Comparison of ENCODE assay signal across 16 cellular contexts in genomic region chr16:3161235-3162018, GRCh38. TPM values are rescaled to one million over a fixed set of nuclear protein-coding genes. Genes with fewer than 3 reads are reported as not detected.
A peak's percentile ranks its signal among the peaks of the same experiment; 100 is the strongest.
DNase-seq lines count a peak whose midpoint lies in the region; ATAC-seq, FAIRE-seq and TF ChIP-seq lines count a peak whose summit lies in the region.
"Had no signal": no experiment of that assay in that cellular context is flagged by ENCODE, and none has a peak within 500 bp of the region (broad histone marks: within the 10 kb centered on the region; RNA-seq: fewer than 3 reads in every experiment).

No MANE protein-coding gene starts in this region.

- no peaks in the 10 kb centered on the region for H3K9me3 ChIP-seq in K562 (replicated peaks; ENCODE audit: control insufficient read depth, insufficient read depth, low read depth, low read length)

- BruUV-seq in K562 (replicated peaks; lab: Mats Ljungman, UMichigan): no TSS peak

- H3K4me3 Mint-ChIP-seq in activated naive CD8-positive, alpha-beta T cell treated with anti-CD3 and anti-CD28 coated beads, Interleukin-2, amount 10 ng/mL, durations not matched to agents 7 days and 5 days: peak overlapping the region; percentile 48
- H3K4me3 Mint-ChIP-seq in activated naive CD8-positive, alpha-beta T cell treated with anti-CD3 and anti-CD28 coated beads for 36 hours: no peak overlapping the region
- H3K4me3 Mint-ChIP-seq: memory B cell had no signal

- intact Hi-C loops in K562 (cut with micrococcal nuclease): no loop called here

- no peak for TF ChIP-seq CTCF in K562 (IDR thresholded peaks at IDR 0.05 in 2 of 3, conservative IDR thresholded peaks at IDR 0.05 in 1 of 3; ENCODE audit: insufficient read depth in 2 of 3, low read depth in 1 of 3, low read length in 3 of 3)

- H3K9me1 ChIP-seq in K562 (ENCODE audit: control insufficient read depth, insufficient read depth, low read length): no peaks in the 10 kb centered on the region

- H3K27me3 Mint-ChIP-seq in activated naive CD8-positive, alpha-beta T cell treated with anti-CD3 and anti-CD28 coated beads, Interleukin-2, amount 10 ng/mL, durations not matched to agents 7 days and 5 days: peaks cover 11% of the 10 kb centered on the region
- H3K27me3 Mint-ChIP-seq in activated naive CD8-positive, alpha-beta T cell treated with anti-CD3 and anti-CD28 coated beads for 36 hours: peaks cover 17% of the 10 kb centered on the region
- H3K27me3 Mint-ChIP-seq: activated T-helper 17 cell treated with anti-CD3 and anti-CD28 coated beads, Interleukin-2, amount 50 U/mL, for 72 hours had no signal

- H3K36me3 ChIP-seq in K562 (ENCODE audit: control insufficient read depth, insufficient read depth, low read length): no peaks in the 10 kb centered on the region
- H3K36me3 ChIP-seq: WERI-Rb-1 had no signal

- no peak overlapping the region for H3K27ac ChIP-seq in K562 (ENCODE audit: extremely low read depth, low read depth, low read length)
- H3K27ac ChIP-seq: WERI-Rb-1 had no signal

- peaks cover 24 to 57% of the 10 kb centered on the region in 2 experiments; a peak in 4 of 5 replicates for H3K4me1 ChIP-seq in K562 (replicated peaks in 1 of 2; ENCODE audit: control insufficient read depth in 2 of 2, insufficient read depth in 2 of 2, low read length in 2 of 2)

- POLR2A ChIA-PET in activated naive CD8-positive, alpha-beta T cell treated with anti-CD3 and anti-CD28 coated beads, Interleukin-2, amount 10 ng/mL, durations not matched to agents 7 days and 5 days (lab: Charles Lee): interaction anchor here (0.7 to 1.4 kb wide), 2 partner anchors 11 to 141 kb away, joined by 3 to 6 read pairs; no protein-coding TSS in a partner anchor
- POLR2A ChIA-PET in K562 (lab: Yijun Ruan, JAX): interaction anchor here (0.6 to 1.4 kb wide), 4 partner anchors 9 to 442 kb away, joined by 3 to 8 read pairs (median 4); no protein-coding TSS in a partner anchor

- 88% methylated on average over 36 of the region's 36 CpGs for WGBS in K562 (ENCODE audit: insufficient coverage, low coverage, missing lambda C conversion rate)

- no peaks in the 10 kb centered on the region for H3K27me3 ChIP-seq in K562 (ENCODE audit: control insufficient read depth in 2 of 2, insufficient read depth in 2 of 2, low read length in 2 of 2)

- peaks cover 2% of the 10 kb centered on the region for H3K36me3 Mint-ChIP-seq in activated naive CD8-positive, alpha-beta T cell treated with anti-CD3 and anti-CD28 coated beads, Interleukin-2, amount 10 ng/mL, durations not matched to agents 7 days and 5 days
- peaks cover 2% of the 10 kb centered on the region for H3K36me3 Mint-ChIP-seq in activated naive CD8-positive, alpha-beta T cell treated with anti-CD3 and anti-CD28 coated beads for 36 hours
- H3K36me3 Mint-ChIP-seq: memory B cell had no signal

- peaks cover 37% of the 10 kb centered on the region for H3K4me1 Mint-ChIP-seq in activated naive CD8-positive, alpha-beta T cell treated with anti-CD3 and anti-CD28 coated beads, Interleukin-2, amount 10 ng/mL, durations not matched to agents 7 days and 5 days
- H3K4me1 Mint-ChIP-seq in activated naive CD8-positive, alpha-beta T cell treated with anti-CD3 and anti-CD28 coated beads for 36 hours: peaks cover 28% of the 10 kb centered on the region

- H3K4me2 ChIP-seq in K562 (ENCODE audit: insufficient read depth, low read length): no peak overlapping the region

- H3K4me3 ChIP-seq in K562: no peak overlapping the region

- H2AFZ ChIP-seq in K562 (ENCODE audit: low read depth, low read length): no peak overlapping the region

- no peaks in the 10 kb centered on the region for H3K9me3 Mint-ChIP-seq in activated naive CD8-positive, alpha-beta T cell treated with anti-CD3 and anti-CD28 coated beads, Interleukin-2, amount 10 ng/mL, durations not matched to agents 7 days and 5 days
- H3K9me3 Mint-ChIP-seq in activated naive CD8-positive, alpha-beta T cell treated with anti-CD3 and anti-CD28 coated beads for 36 hours: peaks cover 4% of the 10 kb centered on the region
- H3K9me3 Mint-ChIP-seq: memory B cell; stimulated activated naive CD8-positive, alpha-beta T cell treated with anti-CD3 and anti-CD28 coated beads, Interleukin-15, amount 100 ng/mL, for 72 hours had no signal

- no peaks in the 10 kb centered on the region for H4K20me1 ChIP-seq in K562 (replicated peaks; ENCODE audit: control insufficient read depth, insufficient read depth, low read length)

- CTCF ChIA-PET in K562 (lab: Yijun Ruan, JAX; ENCODE audit: low intra/inter-chr PET ratio): no interaction called here

- DNase-seq in activated naive CD8-positive, alpha-beta T cell treated with anti-CD3 and anti-CD28 coated beads, Interleukin-2, amount 10 ng/mL, durations not matched to agents 7 days and 5 days: no peak
- no peak for DNase-seq in activated naive CD8-positive, alpha-beta T cell treated with anti-CD3 and anti-CD28 coated beads for 36 hours
- peak; percentile 58 for DNase-seq in NCI-H2227 (lab: John Stamatoyannopoulos, UW; ENCODE audit: unreplicated experiment)
- no peak for DNase-seq in K562 (ENCODE audit: extremely low read depth in 1 of 4, low spot score in 3 of 4)
- DNase-seq in hypothalamus (lab: John Stamatoyannopoulos, UW): no peak
- no peak for DNase-seq in NCI-H2081 (lab: John Stamatoyannopoulos, UW)
- DNase-seq in MV-4-11 (lab: John Stamatoyannopoulos, UW): no peak
- DNase-seq: central memory CD4-positive, alpha-beta T cell; erythroblast; NCI-H1694 treated with DMSO at 0.1 percent for 48 hours; stimulated activated naive CD8-positive, alpha-beta T cell treated with anti-CD3 and anti-CD28 coated beads, Interleukin-15, amount 100 ng/mL, for 72 hours; WERI-Rb-1 had no signal

- in situ Hi-C loops in K562 (cut with MboI): no loop called here

- TF ChIP-seq RAD21 in K562 (CRISPR knock-in tag; conservative IDR thresholded peaks at IDR 0.05 in 1 of 2, IDR thresholded peaks at IDR 0.05 in 1 of 2): no peak

- FAIRE-seq in K562 (lab: Jason Lieb, UNC): no peak

- H3K9ac ChIP-seq in K562 (ENCODE audit: insufficient read depth in 1 of 2, low read depth in 2 of 2, low read length in 2 of 2): peak overlapping the region in 1 of 2 experiments; percentile 15; a peak in 2 of 4 replicates

- H3K79me2 ChIP-seq in K562 (ENCODE audit: control insufficient read depth, insufficient read depth, low read length): no peaks in the 10 kb centered on the region

- no peak overlapping the region for H3K27ac Mint-ChIP-seq in activated naive CD8-positive, alpha-beta T cell treated with anti-CD3 and anti-CD28 coated beads, Interleukin-2, amount 10 ng/mL, durations not matched to agents 7 days and 5 days
- no peak overlapping the region for H3K27ac Mint-ChIP-seq in activated naive CD8-positive, alpha-beta T cell treated with anti-CD3 and anti-CD28 coated beads for 36 hours
- H3K27ac Mint-ChIP-seq: activated T-helper 17 cell treated with anti-CD3 and anti-CD28 coated beads, Interleukin-2, amount 50 U/mL, for 72 hours; CD14-positive monocyte; memory B cell; stimulated activated naive CD8-positive, alpha-beta T cell treated with anti-CD3 and anti-CD28 coated beads, Interleukin-15, amount 100 ng/mL, for 72 hours had no signal

- ATAC-seq in activated naive CD8-positive, alpha-beta T cell treated with anti-CD3 and anti-CD28 coated beads, Interleukin-2, amount 10 ng/mL, durations not matched to agents 7 days and 5 days (ENCODE audit: low read depth): no peak
- ATAC-seq in K562 (no peak), HG03457 (IDR thresholded peaks at IDR 0.05; ENCODE audit: unreplicated experiment) (no peak)
- ATAC-seq: activated T-helper 17 cell treated with anti-CD3 and anti-CD28 coated beads, Interleukin-2, amount 50 U/mL, for 72 hours; stimulated activated naive CD8-positive, alpha-beta T cell treated with anti-CD3 and anti-CD28 coated beads, Interleukin-15, amount 100 ng/mL, for 72 hours had no signal

- TF ChIP-seq POLR2A in K562 (conservative IDR thresholded peaks at IDR 0.05): no peak

- no peak for TF ChIP-seq EP300 in K562 (IDR thresholded peaks at IDR 0.05; ENCODE audit: low read length)

RNA-seq across cellular contexts. Expression of gene OR1F1, which starts 26.6 kb away (rescaled TPM):
- not detected for total RNA-seq in activated naive CD8-positive, alpha-beta T cell treated with anti-CD3 and anti-CD28 coated beads, Interleukin-2, amount 10 ng/mL, durations not matched to agents 7 days and 5 days
- not detected for total RNA-seq in activated naive CD8-positive, alpha-beta T cell treated with anti-CD3 and anti-CD28 coated beads for 36 hours
- total RNA-seq in K562 (2011; cell fraction: chromatin; rRNA removed; ENCODE audit: low replicate concordance): 0.81 and 1.4 TPM in 2 replicates
- total RNA-seq in K562 (2011; cell fraction: nucleolus; rRNA removed): 1.3 and 1.8 TPM in 2 replicates
- 0.73 and 2.6 TPM in 2 replicates for total RNA-seq in K562 (2011; cell fraction: nucleoplasm; rRNA removed)
- total RNA-seq in K562 (2014; rRNA removed) (0.45 TPM in 1 of 2 replicates, not detected in the other), K562 (2014; rRNA removed; fragmentation: Illumina TruSeq; extraction: Trizol) (0.15 and 0.54 TPM in 2 replicates), K562 (2015; rRNA removed; fragmentation: Illumina TruSeq; extraction: Trizol) (0.23 TPM in 1 of 2 replicates, not detected in the other), K562 (2021) (0.22 TPM in 1 of 2 replicates, not detected in the other)
- polyA plus RNA-seq in K562 (2011; rRNA removed) (0.46 TPM in 2 replicates), K562 (2014; fragmentation: Illumina TruSeq; extraction: Trizol) (0.30 and 0.61 TPM in 2 replicates), K562 (2014; fragmentation: Nextera tagmentation; extraction: Ambion mirVana) (not detected), K562 (2014; rRNA removed) (0.12 and 0.25 TPM in 2 replicates)
- 1.1 and 1.3 TPM in 2 replicates for polyA plus RNA-seq in K562 (2011; cell fraction: cytosol; rRNA removed)
- polyA plus RNA-seq in K562 (2011; cell fraction: nucleus; rRNA removed): 0.57 and 1.0 TPM in 2 replicates
- polyA plus RNA-seq in K562 (2012): 0.08 and 0.11 TPM in 2 replicates
- polyA minus RNA-seq in K562 (2011; rRNA and poly(A)+ RNA removed): 0.84 and 2.9 TPM in 2 replicates
- polyA minus RNA-seq in K562 (2011; cell fraction: cytosol; rRNA and poly(A)+ RNA removed): 2.0 TPM in 1 of 2 replicates, not detected in the other
- polyA minus RNA-seq in K562 (2011; cell fraction: nucleus; rRNA and poly(A)+ RNA removed): 0.44 TPM in 1 of 2 replicates, not detected in the other
- polyA plus RNA-seq: CD14-positive monocyte had no signal

RNA-seq across cellular contexts. Expression of gene ZNF213, which starts 26.6 kb away (rescaled TPM):
- 10 to 100 TPM; 12.9 to 13.3 TPM for total RNA-seq in activated naive CD8-positive, alpha-beta T cell treated with anti-CD3 and anti-CD28 coated beads, Interleukin-2, amount 10 ng/mL, durations not matched to agents 7 days and 5 days
- 1 to 10 TPM; 7.6 to 9.1 TPM for total RNA-seq in activated naive CD8-positive, alpha-beta T cell treated with anti-CD3 and anti-CD28 coated beads for 36 hours
- total RNA-seq in K562 (2011; cell fraction: chromatin; rRNA removed; ENCODE audit: low replicate concordance): 3.3 and 8.4 TPM in 2 replicates
- 6.6 and 7.7 TPM in 2 replicates for total RNA-seq in K562 (2011; cell fraction: nucleolus; rRNA removed)
- 4.5 and 4.7 TPM in 2 replicates for total RNA-seq in K562 (2011; cell fraction: nucleoplasm; rRNA removed)
- total RNA-seq in K562 (2014; rRNA removed): 2.7 and 3.2 TPM in 2 replicates
- 0.61 and 0.84 TPM in 2 replicates for total RNA-seq in K562 (2014; rRNA removed; fragmentation: Illumina TruSeq; extraction: Trizol)
- total RNA-seq in K562 (2015; rRNA removed; fragmentation: Illumina TruSeq; extraction: Trizol): 1.8 and 2.1 TPM in 2 replicates
- total RNA-seq in K562 (2021): 9.3 and 10.0 TPM in 2 replicates
- 0.74 and 1.2 TPM in 2 replicates for polyA plus RNA-seq in K562 (2011; rRNA removed)
- polyA plus RNA-seq in K562 (2011; cell fraction: cytosol; rRNA removed): 0.93 and 2.0 TPM in 2 replicates
- 3.5 and 6.9 TPM in 2 replicates for polyA plus RNA-seq in K562 (2011; cell fraction: nucleus; rRNA removed)
- polyA plus RNA-seq in K562 (2012): 6.1 and 13.6 TPM in 2 replicates
- polyA plus RNA-seq in K562 (2014; fragmentation: Illumina TruSeq; extraction: Trizol): 1.8 and 5.0 TPM in 2 replicates
- under 1 TPM; 0.49 to 0.62 TPM for polyA plus RNA-seq in K562 (2014; fragmentation: Nextera tagmentation; extraction: Ambion mirVana)
- polyA plus RNA-seq in K562 (2014; rRNA removed): 3.1 and 3.2 TPM in 2 replicates
- polyA minus RNA-seq in K562 (2011; rRNA and poly(A)+ RNA removed): 0.88 and 0.99 TPM in 2 replicates
- 3.6 and 7.0 TPM in 2 replicates for polyA minus RNA-seq in K562 (2011; cell fraction: cytosol; rRNA and poly(A)+ RNA removed)
- polyA minus RNA-seq in K562 (2011; cell fraction: nucleus; rRNA and poly(A)+ RNA removed): 3.0 and 3.4 TPM in 2 replicates

RNA-seq across cellular contexts. Expression of gene ZNF205, which starts 49.0 kb away (rescaled TPM):
- total RNA-seq in activated naive CD8-positive, alpha-beta T cell treated with anti-CD3 and anti-CD28 coated beads, Interleukin-2, amount 10 ng/mL, durations not matched to agents 7 days and 5 days: not detected
- under 1 TPM; 0.35 to 0.36 TPM for total RNA-seq in activated naive CD8-positive, alpha-beta T cell treated with anti-CD3 and anti-CD28 coated beads for 36 hours
- total RNA-seq in K562 (2011; cell fraction: chromatin; rRNA removed; ENCODE audit: low replicate concordance): 3.9 and 8.4 TPM in 2 replicates
- total RNA-seq in K562 (2011; cell fraction: nucleolus; rRNA removed): 8.7 and 9.3 TPM in 2 replicates
- 3.0 and 3.1 TPM in 2 replicates for total RNA-seq in K562 (2011; cell fraction: nucleoplasm; rRNA removed)
- total RNA-seq in K562 (2014; rRNA removed) (11.8 and 14.2 TPM in 2 replicates), K562 (2014; rRNA removed; fragmentation: Illumina TruSeq; extraction: Trizol) (1.9 and 2.4 TPM in 2 replicates), K562 (2015; rRNA removed; fragmentation: Illumina TruSeq; extraction: Trizol) (5.1 and 5.4 TPM in 2 replicates), K562 (2021) (9.4 and 10.1 TPM in 2 replicates)
- polyA plus RNA-seq in K562 (2011; rRNA removed) (3.6 and 4.7 TPM in 2 replicates), K562 (2014; fragmentation: Illumina TruSeq; extraction: Trizol) (3.3 and 5.0 TPM in 2 replicates), K562 (2014; fragmentation: Nextera tagmentation; extraction: Ambion mirVana) (not detected), K562 (2014; rRNA removed) (8.3 and 8.7 TPM in 2 replicates)
- polyA plus RNA-seq in K562 (2011; cell fraction: cytosol; rRNA removed): 6.0 and 16.0 TPM in 2 replicates
- polyA plus RNA-seq in K562 (2011; cell fraction: nucleus; rRNA removed): 6.6 and 12.0 TPM in 2 replicates
- 6.3 and 12.0 TPM in 2 replicates for polyA plus RNA-seq in K562 (2012)
- polyA minus RNA-seq in K562 (2011; rRNA and poly(A)+ RNA removed): 0.81 and 2.0 TPM in 2 replicates
- 4.6 and 6.7 TPM in 2 replicates for polyA minus RNA-seq in K562 (2011; cell fraction: cytosol; rRNA and poly(A)+ RNA removed)
- polyA minus RNA-seq in K562 (2011; cell fraction: nucleus; rRNA and poly(A)+ RNA removed): 1.9 and 2.6 TPM in 2 replicates
- total RNA-seq: activated T-helper 17 cell treated with anti-CD3 and anti-CD28 coated beads, Interleukin-2, amount 50 U/mL, for 72 hours had no signal
